In the genomic region with DNA sequence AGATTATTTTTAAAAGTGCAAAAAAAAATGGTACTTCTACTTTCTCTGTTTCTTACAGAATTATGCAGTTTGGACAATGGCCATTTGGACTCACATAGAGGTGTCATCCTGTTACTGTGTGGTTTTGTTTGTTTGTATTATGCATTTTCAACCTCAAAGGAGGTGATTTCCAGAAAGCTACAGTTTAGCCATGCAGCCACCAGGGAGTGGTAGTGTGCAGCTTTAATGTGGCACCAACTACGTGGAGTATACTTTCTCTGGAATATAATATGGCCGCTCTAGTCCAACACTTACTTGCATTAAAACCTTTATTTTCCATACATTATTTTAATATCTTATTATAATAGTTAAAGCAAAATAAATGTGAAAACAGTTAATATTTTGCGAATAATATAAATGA, we compare ENCODE assay signal across 10 cellular contexts.
DNase-seq lines count a peak whose midpoint lies in the region; ATAC-seq and TF ChIP-seq lines count a peak whose summit lies in the region.
"Had no signal": no experiment of that assay in that cellular context is flagged by ENCODE, and none has a peak within 500 bp of the region (broad histone marks: within the 10 kb centered on the region; RNA-seq: fewer than 3 reads in every experiment).

No MANE protein-coding gene starts in this region.

- no peaks in the 10 kb centered on the region for H3K36me3 Mint-ChIP-seq in T-cell

- no peak for TF ChIP-seq EP300 in SK-N-SH (IDR thresholded peaks at IDR 0.05; ENCODE audit: borderline replicate concordance in 1 of 2, low read depth in 1 of 2, low read length in 1 of 2)

- no peak overlapping the region for H3K27ac ChIP-seq in SK-N-SH (ENCODE audit: low read depth in 2 of 2, low read length in 1 of 2)
- H3K27ac ChIP-seq in WERI-Rb-1, result no peak overlapping the region

- no peaks in the 10 kb centered on the region for H3K27me3 Mint-ChIP-seq in T-cell

- TF ChIP-seq CTCF in SK-N-SH (IDR thresholded peaks at IDR 0.05) (no peak; the same call in 1 of the 2 replicates), WERI-Rb-1 (IDR thresholded peaks at IDR 0.05; ENCODE audit: low read depth, low read length) (peak; percentile 48), retinal pigment epithelial cell (conservative IDR thresholded peaks at IDR 0.05; ENCODE audit: low read depth, low read length) (peak; percentile 69)

- no peaks in the 10 kb centered on the region for H3K36me3 ChIP-seq in SK-N-SH (replicated peaks in 1 of 2; ENCODE audit: control insufficient read depth in 1 of 2, insufficient read depth in 2 of 2, low read length in 1 of 2)
- no peaks in the 10 kb centered on the region for H3K36me3 ChIP-seq in WERI-Rb-1

- no peak overlapping the region for H3K4me2 ChIP-seq in SK-N-SH

- no peak overlapping the region for H3K27ac Mint-ChIP-seq in T-cell

- DNase-seq in SK-N-SH, result peak; percentile 17
- peak; percentile 45 for DNase-seq in WERI-Rb-1
- no peak for DNase-seq in retinal pigment epithelial cell (ENCODE audit: low read depth)
- DNase-seq in Kasumi-1 (lab: John Stamatoyannopoulos, UW), result no peak
- DNase-seq in T-cell, result no peak
- DNase-seq: COR-L47, NCI-H2171 had no signal

- H3K4me3 Mint-ChIP-seq in T-cell, result no peak overlapping the region

- CTCF ChIA-PET in SK-N-SH (lab: Yijun Ruan, JAX) (interaction anchor here (1.1 to 3.0 kb wide), 7 partner anchors 8 to 550 kb away, joined by 3 to 12 read pairs (median 6); no protein-coding TSS in a partner anchor), T-cell (lab: Charles Lee) (no interaction called here)

- no peak overlapping the region for H3K9ac ChIP-seq in SK-N-SH

- H3K4me3 ChIP-seq in SK-N-SH (ENCODE audit: low read depth in 2 of 2, low read length in 1 of 2) (no peak overlapping the region; a peak in 1 of 4 replicates), WERI-Rb-1 (ENCODE audit: low read depth, low read length) (no peak overlapping the region), retinal pigment epithelial cell (ENCODE audit: low read length) (no peak overlapping the region)

- POLR2A ChIA-PET in SK-N-SH (lab: Yijun Ruan, JAX), result no interaction called here
- POLR2A ChIA-PET in T-cell (lab: Charles Lee), result no interaction called here

- peaks cover 0 to 3% (median 0%) of the 10 kb centered on the region in 3 donors for H3K4me1 Mint-ChIP-seq in T-cell

- ATAC-seq in SK-N-SH treated with all-trans-retinoic acid at 6 μM for 48 hours (no peak), HG03097 (IDR thresholded peaks at IDR 0.05; ENCODE audit: low FRiP score, unreplicated experiment) (peak; percentile 95), T-cell (replicated peaks in 1 of 4) (no peak), HG02588 (IDR thresholded peaks at IDR 0.05; ENCODE audit: unreplicated experiment) (no peak)

- H3K9me3 ChIP-seq in SK-N-SH, result no peaks in the 10 kb centered on the region
- no peaks in the 10 kb centered on the region for H3K9me3 ChIP-seq in WERI-Rb-1 (ENCODE audit: severe bottlenecking)

- H3K4me1 ChIP-seq in SK-N-SH (ENCODE audit: control insufficient read depth in 1 of 2, insufficient read depth in 2 of 2, low read depth in 1 of 2, low read length in 1 of 2), result no peaks in the 10 kb centered on the region; a peak in 1 of 4 replicates

- no peaks in the 10 kb centered on the region for H3F3A ChIP-seq in SK-N-SH (replicated peaks; ENCODE audit: insufficient read depth)

- H2AFZ ChIP-seq in SK-N-SH (ENCODE audit: low read depth), result no peak overlapping the region

- peak; percentile 53 for TF ChIP-seq RAD21 in SK-N-SH (IDR thresholded peaks at IDR 0.05; ENCODE audit: low read length)

- H3K27me3 ChIP-seq in SK-N-SH (ENCODE audit: insufficient read depth) (no peaks in the 10 kb centered on the region), WERI-Rb-1 (ENCODE audit: insufficient read depth, low read depth, severe bottlenecking) (no peaks in the 10 kb centered on the region)

- no peaks in the 10 kb centered on the region for H4K20me1 ChIP-seq in SK-N-SH (ENCODE audit: insufficient read depth)

- 56% methylated on average over 3 of the region's 3 CpGs for WGBS in SK-N-SH (ENCODE audit: low lambda C conversion rate)

- H3K9me2 ChIP-seq in SK-N-SH, result no peaks in the 10 kb centered on the region

- peaks cover 0 to 6% (median 0%) of the 10 kb centered on the region in 3 donors for H3K9me3 Mint-ChIP-seq in T-cell

- no peaks in the 10 kb centered on the region for H3K79me2 ChIP-seq in SK-N-SH (ENCODE audit: insufficient read depth)

TF ChIP-seq in SK-N-SH, 30 proteins besides CTCF, POLR2A, EP300 and RAD21 (continues in another document):
- TF ChIP-seq, protein P1, sequence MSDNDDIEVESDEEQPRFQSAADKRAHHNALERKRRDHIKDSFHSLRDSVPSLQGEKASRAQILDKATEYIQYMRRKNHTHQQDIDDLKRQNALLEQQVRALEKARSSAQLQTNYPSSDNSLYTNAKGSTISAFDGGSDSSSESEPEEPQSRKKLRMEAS (IDR thresholded peaks at IDR 0.05; ENCODE audit: low read depth), result no peak
- TF ChIP-seq, protein P2, sequence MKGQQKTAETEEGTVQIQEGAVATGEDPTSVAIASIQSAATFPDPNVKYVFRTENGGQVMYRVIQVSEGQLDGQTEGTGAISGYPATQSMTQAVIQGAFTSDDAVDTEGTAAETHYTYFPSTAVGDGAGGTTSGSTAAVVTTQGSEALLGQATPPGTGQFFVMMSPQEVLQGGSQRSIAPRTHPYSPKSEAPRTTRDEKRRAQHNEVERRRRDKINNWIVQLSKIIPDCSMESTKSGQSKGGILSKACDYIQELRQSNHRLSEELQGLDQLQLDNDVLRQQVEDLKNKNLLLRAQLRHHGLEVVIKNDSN (IDR thresholded peaks at IDR 0.05; ENCODE audit: borderline replicate concordance, low read depth), result no peak
- no peak for TF ChIP-seq MXI1 (IDR thresholded peaks at IDR 0.05; ENCODE audit: low read depth, low read length)
- TF ChIP-seq, protein P3, sequence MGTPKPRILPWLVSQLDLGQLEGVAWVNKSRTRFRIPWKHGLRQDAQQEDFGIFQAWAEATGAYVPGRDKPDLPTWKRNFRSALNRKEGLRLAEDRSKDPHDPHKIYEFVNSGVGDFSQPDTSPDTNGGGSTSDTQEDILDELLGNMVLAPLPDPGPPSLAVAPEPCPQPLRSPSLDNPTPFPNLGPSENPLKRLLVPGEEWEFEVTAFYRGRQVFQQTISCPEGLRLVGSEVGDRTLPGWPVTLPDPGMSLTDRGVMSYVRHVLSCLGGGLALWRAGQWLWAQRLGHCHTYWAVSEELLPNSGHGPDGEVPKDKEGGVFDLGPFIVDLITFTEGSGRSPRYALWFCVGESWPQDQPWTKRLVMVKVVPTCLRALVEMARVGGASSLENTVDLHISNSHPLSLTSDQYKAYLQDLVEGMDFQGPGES (IDR thresholded peaks at IDR 0.05; ENCODE audit: low read depth, low read length), result no peak
- no peak for TF ChIP-seq CHD2 (IDR thresholded peaks at IDR 0.05; ENCODE audit: low read length, partially characterized antibody)
- TF ChIP-seq, protein P4, sequence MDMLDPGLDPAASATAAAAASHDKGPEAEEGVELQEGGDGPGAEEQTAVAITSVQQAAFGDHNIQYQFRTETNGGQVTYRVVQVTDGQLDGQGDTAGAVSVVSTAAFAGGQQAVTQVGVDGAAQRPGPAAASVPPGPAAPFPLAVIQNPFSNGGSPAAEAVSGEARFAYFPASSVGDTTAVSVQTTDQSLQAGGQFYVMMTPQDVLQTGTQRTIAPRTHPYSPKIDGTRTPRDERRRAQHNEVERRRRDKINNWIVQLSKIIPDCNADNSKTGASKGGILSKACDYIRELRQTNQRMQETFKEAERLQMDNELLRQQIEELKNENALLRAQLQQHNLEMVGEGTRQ (IDR thresholded peaks at IDR 0.05; ENCODE audit: borderline replicate concordance, low read depth, low read length), result no peak
- TF ChIP-seq SIN3A (IDR thresholded peaks at IDR 0.05; ENCODE audit: borderline replicate concordance, low read depth, low read length), result no peak
- no peak for TF ChIP-seq SMC3 (IDR thresholded peaks at IDR 0.05; ENCODE audit: low read depth, low read length)
- no peak for TF ChIP-seq GABPA (IDR thresholded peaks at IDR 0.05; ENCODE audit: low read depth)

TF ChIP-seq in SK-N-SH treated with all-trans-retinoic acid at 6 μM for 48 hours, 23 proteins besides CTCF, POLR2A, EP300 and RAD21 (continues in another document):
- TF ChIP-seq ZC3H10 (CRISPR knock-in tag; IDR thresholded peaks at IDR 0.05) (no peak), OSR1 (CRISPR knock-in tag; IDR thresholded peaks at IDR 0.05) (no peak), TOX (CRISPR knock-in tag; IDR thresholded peaks at IDR 0.05; ENCODE audit: borderline replicate concordance) (no peak)
- TF ChIP-seq, protein P5, sequence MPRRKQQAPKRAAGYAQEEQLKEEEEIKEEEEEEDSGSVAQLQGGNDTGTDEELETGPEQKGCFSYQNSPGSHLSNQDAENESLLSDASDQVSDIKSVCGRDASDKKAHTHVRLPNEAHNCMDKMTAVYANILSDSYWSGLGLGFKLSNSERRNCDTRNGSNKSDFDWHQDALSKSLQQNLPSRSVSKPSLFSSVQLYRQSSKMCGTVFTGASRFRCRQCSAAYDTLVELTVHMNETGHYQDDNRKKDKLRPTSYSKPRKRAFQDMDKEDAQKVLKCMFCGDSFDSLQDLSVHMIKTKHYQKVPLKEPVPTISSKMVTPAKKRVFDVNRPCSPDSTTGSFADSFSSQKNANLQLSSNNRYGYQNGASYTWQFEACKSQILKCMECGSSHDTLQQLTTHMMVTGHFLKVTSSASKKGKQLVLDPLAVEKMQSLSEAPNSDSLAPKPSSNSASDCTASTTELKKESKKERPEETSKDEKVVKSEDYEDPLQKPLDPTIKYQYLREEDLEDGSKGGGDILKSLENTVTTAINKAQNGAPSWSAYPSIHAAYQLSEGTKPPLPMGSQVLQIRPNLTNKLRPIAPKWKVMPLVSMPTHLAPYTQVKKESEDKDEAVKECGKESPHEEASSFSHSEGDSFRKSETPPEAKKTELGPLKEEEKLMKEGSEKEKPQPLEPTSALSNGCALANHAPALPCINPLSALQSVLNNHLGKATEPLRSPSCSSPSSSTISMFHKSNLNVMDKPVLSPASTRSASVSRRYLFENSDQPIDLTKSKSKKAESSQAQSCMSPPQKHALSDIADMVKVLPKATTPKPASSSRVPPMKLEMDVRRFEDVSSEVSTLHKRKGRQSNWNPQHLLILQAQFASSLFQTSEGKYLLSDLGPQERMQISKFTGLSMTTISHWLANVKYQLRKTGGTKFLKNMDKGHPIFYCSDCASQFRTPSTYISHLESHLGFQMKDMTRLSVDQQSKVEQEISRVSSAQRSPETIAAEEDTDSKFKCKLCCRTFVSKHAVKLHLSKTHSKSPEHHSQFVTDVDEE (CRISPR knock-in tag; IDR thresholded peaks at IDR 0.05), result no peak

Comparison
In these comparisons a context has a peak if more than half of its experiments do, and no peak if none do; other contexts are left out.
1. DNase-seq: peak in SK-N-SH (single experiment) and WERI-Rb-1 (single experiment); none in retinal pigment epithelial cell (single experiment), Kasumi-1 (0 of 2) and T-cell (0 of 34).